ENCODE assay signal across 1 cellular context in the genomic region with DNA sequence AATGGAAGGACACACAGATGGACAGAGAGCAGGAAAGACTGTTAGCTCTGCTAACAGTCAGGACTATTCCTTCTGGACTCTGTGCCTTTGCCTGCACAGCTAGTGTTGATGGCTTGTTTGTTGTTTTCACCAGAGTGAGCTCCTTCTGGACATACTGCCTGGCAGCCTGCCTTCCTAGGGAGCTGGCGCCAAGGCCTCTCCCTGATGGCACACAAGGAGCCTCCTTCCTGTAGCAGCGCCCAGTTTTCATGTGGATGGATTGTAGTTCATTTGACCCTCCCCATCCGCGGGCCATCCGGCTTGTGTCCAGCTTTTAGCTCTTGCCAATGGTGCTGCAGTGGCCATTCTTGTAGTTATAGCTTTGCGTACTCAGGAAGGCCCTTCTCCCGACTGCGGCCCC.
TF ChIP-seq lines count a peak whose summit lies in the region.

No MANE protein-coding gene starts in this region.

TF ChIP-seq in HepG2, 621 proteins besides CTCF, POLR2A, EP300 and RAD21:
- TF ChIP-seq, protein P1, sequence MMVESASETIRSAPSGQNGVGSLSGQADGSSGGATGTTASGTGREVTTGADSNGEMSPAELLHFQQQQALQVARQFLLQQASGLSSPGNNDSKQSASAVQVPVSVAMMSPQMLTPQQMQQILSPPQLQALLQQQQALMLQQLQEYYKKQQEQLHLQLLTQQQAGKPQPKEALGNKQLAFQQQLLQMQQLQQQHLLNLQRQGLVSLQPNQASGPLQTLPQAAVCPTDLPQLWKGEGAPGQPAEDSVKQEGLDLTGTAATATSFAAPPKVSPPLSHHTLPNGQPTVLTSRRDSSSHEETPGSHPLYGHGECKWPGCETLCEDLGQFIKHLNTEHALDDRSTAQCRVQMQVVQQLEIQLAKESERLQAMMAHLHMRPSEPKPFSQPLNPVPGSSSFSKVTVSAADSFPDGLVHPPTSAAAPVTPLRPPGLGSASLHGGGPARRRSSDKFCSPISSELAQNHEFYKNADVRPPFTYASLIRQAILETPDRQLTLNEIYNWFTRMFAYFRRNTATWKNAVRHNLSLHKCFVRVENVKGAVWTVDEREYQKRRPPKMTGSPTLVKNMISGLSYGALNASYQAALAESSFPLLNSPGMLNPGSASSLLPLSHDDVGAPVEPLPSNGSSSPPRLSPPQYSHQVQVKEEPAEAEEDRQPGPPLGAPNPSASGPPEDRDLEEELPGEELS (CRISPR knock-in tag; IDR thresholded peaks at IDR 0.05), result peak; percentile 52; the same call in 1 of the 2 replicates
- TF ChIP-seq ARHGAP35 (CRISPR knock-in tag; IDR thresholded peaks at IDR 0.05; ENCODE audit: borderline replicate concordance) (no peak), HNF4A (CRISPR knock-in tag; IDR thresholded peaks at IDR 0.05) (peak; percentile 42; the same call in 1 of the 2 replicates), ZNF672 (CRISPR knock-in tag; IDR thresholded peaks at IDR 0.05) (no peak), ZFX (CRISPR knock-in tag; IDR thresholded peaks at IDR 0.05; ENCODE audit: low read depth) (0 out of 2 replicates have a peak, but pooled peaks have one; percentile 47), FOXA3 (CRISPR knock-in tag; IDR thresholded peaks at IDR 0.05) (0 out of 2 replicates have a peak, but pooled peaks have one; percentile 9), ZFP82 (CRISPR knock-in tag; IDR thresholded peaks at IDR 0.05; ENCODE audit: borderline replicate concordance) (no peak), FOXP1 (IDR thresholded peaks at IDR 0.05) (no peak), FOXP1 (CRISPR knock-in tag; IDR thresholded peaks at IDR 0.05) (peak; percentile 36; the same call in 1 of the 2 replicates), CHCHD3 (CRISPR knock-in tag; IDR thresholded peaks at IDR 0.05) (0 out of 2 replicates have a peak, but pooled peaks have one; percentile 20), ZNF292 (CRISPR knock-in tag; IDR thresholded peaks at IDR 0.05; ENCODE audit: borderline replicate concordance, low read depth) (peak; percentile 66; the same call in 1 of the 2 replicates)
- TF ChIP-seq, protein P2, sequence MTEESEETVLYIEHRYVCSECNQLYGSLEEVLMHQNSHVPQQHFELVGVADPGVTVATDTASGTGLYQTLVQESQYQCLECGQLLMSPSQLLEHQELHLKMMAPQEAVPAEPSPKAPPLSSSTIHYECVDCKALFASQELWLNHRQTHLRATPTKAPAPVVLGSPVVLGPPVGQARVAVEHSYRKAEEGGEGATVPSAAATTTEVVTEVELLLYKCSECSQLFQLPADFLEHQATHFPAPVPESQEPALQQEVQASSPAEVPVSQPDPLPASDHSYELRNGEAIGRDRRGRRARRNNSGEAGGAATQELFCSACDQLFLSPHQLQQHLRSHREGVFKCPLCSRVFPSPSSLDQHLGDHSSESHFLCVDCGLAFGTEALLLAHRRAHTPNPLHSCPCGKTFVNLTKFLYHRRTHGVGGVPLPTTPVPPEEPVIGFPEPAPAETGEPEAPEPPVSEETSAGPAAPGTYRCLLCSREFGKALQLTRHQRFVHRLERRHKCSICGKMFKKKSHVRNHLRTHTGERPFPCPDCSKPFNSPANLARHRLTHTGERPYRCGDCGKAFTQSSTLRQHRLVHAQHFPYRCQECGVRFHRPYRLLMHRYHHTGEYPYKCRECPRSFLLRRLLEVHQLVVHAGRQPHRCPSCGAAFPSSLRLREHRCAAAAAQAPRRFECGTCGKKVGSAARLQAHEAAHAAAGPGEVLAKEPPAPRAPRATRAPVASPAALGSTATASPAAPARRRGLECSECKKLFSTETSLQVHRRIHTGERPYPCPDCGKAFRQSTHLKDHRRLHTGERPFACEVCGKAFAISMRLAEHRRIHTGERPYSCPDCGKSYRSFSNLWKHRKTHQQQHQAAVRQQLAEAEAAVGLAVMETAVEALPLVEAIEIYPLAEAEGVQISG (CRISPR knock-in tag; IDR thresholded peaks at IDR 0.05), result no peak
- TF ChIP-seq, protein P3, sequence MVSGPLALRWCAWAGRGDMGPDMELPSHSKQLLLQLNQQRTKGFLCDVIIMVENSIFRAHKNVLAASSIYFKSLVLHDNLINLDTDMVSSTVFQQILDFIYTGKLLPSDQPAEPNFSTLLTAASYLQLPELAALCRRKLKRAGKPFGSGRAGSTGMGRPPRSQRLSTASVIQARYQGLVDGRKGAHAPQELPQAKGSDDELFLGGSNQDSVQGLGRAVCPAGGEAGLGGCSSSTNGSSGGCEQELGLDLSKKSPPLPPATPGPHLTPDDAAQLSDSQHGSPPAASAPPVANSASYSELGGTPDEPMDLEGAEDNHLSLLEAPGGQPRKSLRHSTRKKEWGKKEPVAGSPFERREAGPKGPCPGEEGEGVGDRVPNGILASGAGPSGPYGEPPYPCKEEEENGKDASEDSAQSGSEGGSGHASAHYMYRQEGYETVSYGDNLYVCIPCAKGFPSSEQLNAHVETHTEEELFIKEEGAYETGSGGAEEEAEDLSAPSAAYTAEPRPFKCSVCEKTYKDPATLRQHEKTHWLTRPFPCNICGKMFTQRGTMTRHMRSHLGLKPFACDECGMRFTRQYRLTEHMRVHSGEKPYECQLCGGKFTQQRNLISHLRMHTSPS (CRISPR knock-in tag; IDR thresholded peaks at IDR 0.05; ENCODE audit: low read depth), result 0 out of 2 replicates have a peak, but pooled peaks have one; percentile 45
- TF ChIP-seq, protein P4, sequence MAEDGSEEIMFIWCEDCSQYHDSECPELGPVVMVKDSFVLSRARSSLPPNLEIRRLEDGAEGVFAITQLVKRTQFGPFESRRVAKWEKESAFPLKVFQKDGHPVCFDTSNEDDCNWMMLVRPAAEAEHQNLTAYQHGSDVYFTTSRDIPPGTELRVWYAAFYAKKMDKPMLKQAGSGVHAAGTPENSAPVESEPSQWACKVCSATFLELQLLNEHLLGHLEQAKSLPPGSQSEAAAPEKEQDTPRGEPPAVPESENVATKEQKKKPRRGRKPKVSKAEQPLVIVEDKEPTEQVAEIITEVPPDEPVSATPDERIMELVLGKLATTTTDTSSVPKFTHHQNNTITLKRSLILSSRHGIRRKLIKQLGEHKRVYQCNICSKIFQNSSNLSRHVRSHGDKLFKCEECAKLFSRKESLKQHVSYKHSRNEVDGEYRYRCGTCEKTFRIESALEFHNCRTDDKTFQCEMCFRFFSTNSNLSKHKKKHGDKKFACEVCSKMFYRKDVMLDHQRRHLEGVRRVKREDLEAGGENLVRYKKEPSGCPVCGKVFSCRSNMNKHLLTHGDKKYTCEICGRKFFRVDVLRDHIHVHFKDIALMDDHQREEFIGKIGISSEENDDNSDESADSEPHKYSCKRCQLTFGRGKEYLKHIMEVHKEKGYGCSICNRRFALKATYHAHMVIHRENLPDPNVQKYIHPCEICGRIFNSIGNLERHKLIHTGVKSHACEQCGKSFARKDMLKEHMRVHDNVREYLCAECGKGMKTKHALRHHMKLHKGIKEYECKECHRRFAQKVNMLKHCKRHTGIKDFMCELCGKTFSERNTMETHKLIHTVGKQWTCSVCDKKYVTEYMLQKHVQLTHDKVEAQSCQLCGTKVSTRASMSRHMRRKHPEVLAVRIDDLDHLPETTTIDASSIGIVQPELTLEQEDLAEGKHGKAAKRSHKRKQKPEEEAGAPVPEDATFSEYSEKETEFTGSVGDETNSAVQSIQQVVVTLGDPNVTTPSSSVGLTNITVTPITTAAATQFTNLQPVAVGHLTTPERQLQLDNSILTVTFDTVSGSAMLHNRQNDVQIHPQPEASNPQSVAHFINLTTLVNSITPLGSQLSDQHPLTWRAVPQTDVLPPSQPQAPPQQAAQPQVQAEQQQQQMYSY (CRISPR knock-in tag; IDR thresholded peaks at IDR 0.05), result peak; percentile 93
- TF ChIP-seq, protein P5, sequence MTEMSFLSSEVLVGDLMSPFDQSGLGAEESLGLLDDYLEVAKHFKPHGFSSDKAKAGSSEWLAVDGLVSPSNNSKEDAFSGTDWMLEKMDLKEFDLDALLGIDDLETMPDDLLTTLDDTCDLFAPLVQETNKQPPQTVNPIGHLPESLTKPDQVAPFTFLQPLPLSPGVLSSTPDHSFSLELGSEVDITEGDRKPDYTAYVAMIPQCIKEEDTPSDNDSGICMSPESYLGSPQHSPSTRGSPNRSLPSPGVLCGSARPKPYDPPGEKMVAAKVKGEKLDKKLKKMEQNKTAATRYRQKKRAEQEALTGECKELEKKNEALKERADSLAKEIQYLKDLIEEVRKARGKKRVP (CRISPR knock-in tag; IDR thresholded peaks at IDR 0.05), result no peak
- TF ChIP-seq, protein P6, sequence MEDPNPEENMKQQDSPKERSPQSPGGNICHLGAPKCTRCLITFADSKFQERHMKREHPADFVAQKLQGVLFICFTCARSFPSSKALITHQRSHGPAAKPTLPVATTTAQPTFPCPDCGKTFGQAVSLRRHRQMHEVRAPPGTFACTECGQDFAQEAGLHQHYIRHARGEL (CRISPR knock-in tag; IDR thresholded peaks at IDR 0.05), result no peak
- TF ChIP-seq, protein P7, sequence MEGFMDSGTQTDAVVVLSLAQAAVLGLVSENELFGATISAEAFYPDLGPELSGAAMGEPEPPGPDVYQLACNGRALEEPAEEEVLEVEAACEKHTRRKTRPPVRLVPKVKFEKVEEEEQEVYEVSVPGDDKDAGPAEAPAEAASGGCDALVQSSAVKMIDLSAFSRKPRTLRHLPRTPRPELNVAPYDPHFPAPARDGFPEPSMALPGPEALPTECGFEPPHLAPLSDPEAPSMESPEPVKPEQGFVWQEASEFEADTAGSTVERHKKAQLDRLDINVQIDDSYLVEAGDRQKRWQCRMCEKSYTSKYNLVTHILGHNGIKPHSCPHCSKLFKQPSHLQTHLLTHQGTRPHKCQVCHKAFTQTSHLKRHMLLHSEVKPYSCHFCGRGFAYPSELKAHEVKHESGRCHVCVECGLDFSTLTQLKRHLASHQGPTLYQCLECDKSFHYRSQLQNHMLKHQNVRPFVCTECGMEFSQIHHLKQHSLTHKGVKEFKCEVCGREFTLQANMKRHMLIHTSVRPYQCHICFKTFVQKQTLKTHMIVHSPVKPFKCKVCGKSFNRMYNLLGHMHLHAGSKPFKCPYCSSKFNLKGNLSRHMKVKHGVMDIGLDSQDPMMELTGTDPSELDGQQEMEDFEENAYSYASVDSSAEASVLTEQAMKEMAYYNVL (CRISPR knock-in tag; IDR thresholded peaks at IDR 0.05; ENCODE audit: borderline replicate concordance), result peak; percentile 49; the same call in 1 of the 2 replicates
- TF ChIP-seq, protein P8, sequence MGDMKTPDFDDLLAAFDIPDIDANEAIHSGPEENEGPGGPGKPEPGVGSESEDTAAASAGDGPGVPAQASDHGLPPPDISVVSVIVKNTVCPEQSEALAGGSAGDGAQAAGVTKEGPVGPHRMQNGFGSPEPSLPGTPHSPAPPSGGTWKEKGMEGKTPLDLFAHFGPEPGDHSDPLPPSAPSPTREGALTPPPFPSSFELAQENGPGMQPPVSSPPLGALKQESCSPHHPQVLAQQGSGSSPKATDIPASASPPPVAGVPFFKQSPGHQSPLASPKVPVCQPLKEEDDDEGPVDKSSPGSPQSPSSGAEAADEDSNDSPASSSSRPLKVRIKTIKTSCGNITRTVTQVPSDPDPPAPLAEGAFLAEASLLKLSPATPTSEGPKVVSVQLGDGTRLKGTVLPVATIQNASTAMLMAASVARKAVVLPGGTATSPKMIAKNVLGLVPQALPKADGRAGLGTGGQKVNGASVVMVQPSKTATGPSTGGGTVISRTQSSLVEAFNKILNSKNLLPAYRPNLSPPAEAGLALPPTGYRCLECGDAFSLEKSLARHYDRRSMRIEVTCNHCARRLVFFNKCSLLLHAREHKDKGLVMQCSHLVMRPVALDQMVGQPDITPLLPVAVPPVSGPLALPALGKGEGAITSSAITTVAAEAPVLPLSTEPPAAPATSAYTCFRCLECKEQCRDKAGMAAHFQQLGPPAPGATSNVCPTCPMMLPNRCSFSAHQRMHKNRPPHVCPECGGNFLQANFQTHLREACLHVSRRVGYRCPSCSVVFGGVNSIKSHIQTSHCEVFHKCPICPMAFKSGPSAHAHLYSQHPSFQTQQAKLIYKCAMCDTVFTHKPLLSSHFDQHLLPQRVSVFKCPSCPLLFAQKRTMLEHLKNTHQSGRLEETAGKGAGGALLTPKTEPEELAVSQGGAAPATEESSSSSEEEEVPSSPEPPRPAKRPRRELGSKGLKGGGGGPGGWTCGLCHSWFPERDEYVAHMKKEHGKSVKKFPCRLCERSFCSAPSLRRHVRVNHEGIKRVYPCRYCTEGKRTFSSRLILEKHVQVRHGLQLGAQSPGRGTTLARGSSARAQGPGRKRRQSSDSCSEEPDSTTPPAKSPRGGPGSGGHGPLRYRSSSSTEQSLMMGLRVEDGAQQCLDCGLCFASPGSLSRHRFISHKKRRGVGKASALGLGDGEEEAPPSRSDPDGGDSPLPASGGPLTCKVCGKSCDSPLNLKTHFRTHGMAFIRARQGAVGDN (CRISPR knock-in tag; IDR thresholded peaks at IDR 0.05), result peak; percentile 69; the same call in 1 of the 2 replicates
